ENCODE assay signal across 14 cellular contexts in the genomic region with DNA sequence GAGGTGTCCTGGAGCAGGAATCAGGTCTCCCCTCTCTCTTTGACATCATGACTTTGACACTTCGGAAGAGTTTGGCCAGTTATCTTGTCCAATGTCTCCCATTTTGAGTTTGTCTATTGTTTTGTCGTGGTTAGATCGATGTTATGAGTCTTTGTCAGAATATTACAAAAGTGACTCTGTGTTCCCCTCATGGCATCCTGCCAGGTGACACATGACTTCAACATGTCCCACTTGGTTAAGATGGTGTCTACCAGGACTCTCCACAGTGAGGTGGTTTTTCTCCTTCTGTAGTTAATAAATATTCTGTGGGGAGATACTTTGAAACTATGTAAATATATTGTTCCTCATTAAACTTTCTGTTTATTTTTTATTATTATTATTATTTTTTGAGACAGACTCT.
DNase-seq lines count a peak whose midpoint lies in the region; TF ChIP-seq lines count a peak whose summit lies in the region.
"Had no signal": no experiment of that assay in that cellular context is flagged by ENCODE, and none has a peak within 500 bp of the region (broad histone marks: within the 10 kb centered on the region; RNA-seq: fewer than 3 reads in every experiment).

No MANE protein-coding gene starts in this region.

- no peak for TF ChIP-seq CTCF in VCaP (conservative IDR thresholded peaks at IDR 0.05)
- no peak for TF ChIP-seq CTCF in MM.1S (IDR thresholded peaks at IDR 0.05; ENCODE audit: low read length)

- H3K79me2 ChIP-seq in MM.1S (ENCODE audit: low read length) = no peaks in the 10 kb centered on the region

- H3K9me2 ChIP-seq in MM.1S (replicated peaks; ENCODE audit: insufficient read depth, low read length) = no peaks in the 10 kb centered on the region

- peak in 2 of 3 donors; percentile 6 to 21 for DNase-seq in stimulated activated CD4-positive, alpha-beta T cell treated with anti-CD3 and anti-CD28 coated beads, TNF-alpha, amount 100 ng/mL, for 48 hours (ENCODE audit: low read depth in 3 of 3)
- DNase-seq in stimulated activated CD4-positive, alpha-beta T cell treated with anti-CD3 and anti-CD28 coated beads, Interleukin-4, amount 100 ng/mL, for 1 hour = no peak
- DNase-seq in inferior parietal cortex (ENCODE audit: extremely low spot score) (peak; percentile 79), MM.1S (no peak), posterior vena cava (ENCODE audit: low spot score) (no peak), MG63 (no peak)
- DNase-seq: activated CD4-positive, alpha-beta T cell treated with anti-CD3 and anti-CD28 coated beads for 1 hour; BE2C; effector memory CD8-positive, alpha-beta T cell; GOT3; NCI-H1694; testis had no signal

- peak overlapping the region; percentile 21; the same call in 1 of the 2 replicates for H3K27ac ChIP-seq in VCaP
- H3K27ac ChIP-seq in MM.1S (ENCODE audit: low read length) = no peak overlapping the region
- H3K27ac ChIP-seq: adrenal gland, testis had no signal

- no peak overlapping the region for H2AFZ ChIP-seq in MM.1S (ENCODE audit: low read length)

- H3K4me1 ChIP-seq in MM.1S (ENCODE audit: low read length) = no peaks in the 10 kb centered on the region

- no peaks in the 10 kb centered on the region for H3F3A ChIP-seq in MM.1S (ENCODE audit: insufficient read depth, low read length)

- H3K36me3 ChIP-seq in MM.1S (replicated peaks; ENCODE audit: insufficient read depth, low read length) = no peaks in the 10 kb centered on the region
- H3K36me3 ChIP-seq in MG63 = no peaks in the 10 kb centered on the region
- H3K36me3 ChIP-seq: adrenal gland, BE2C had no signal

- no peak overlapping the region for H3K4me3 ChIP-seq in MM.1S (ENCODE audit: low read length)
- no peak overlapping the region for H3K4me3 ChIP-seq in MG63
- H3K4me3 ChIP-seq: adrenal gland, testis had no signal

- H3K9me3 ChIP-seq in MM.1S (replicated peaks; ENCODE audit: insufficient read depth, low read length) (no peaks in the 10 kb centered on the region), MG63 (no peaks in the 10 kb centered on the region)
- H3K9me3 ChIP-seq: adrenal gland, BE2C, testis had no signal

- H3K27me3 ChIP-seq in MM.1S (replicated peaks; ENCODE audit: insufficient read depth, low read length) (no peaks in the 10 kb centered on the region), MG63 (no peaks in the 10 kb centered on the region)
- H3K27me3 ChIP-seq: adrenal gland, BE2C, testis had no signal

- intact Hi-C loops in posterior vena cava (cut with DNase I) = no loop called here

- H3K9ac ChIP-seq in MM.1S (ENCODE audit: low read length) = no peak overlapping the region

- H3K4me2 ChIP-seq in MM.1S (ENCODE audit: low read depth, low read length) = no peak overlapping the region

- H4K20me1 ChIP-seq in MM.1S (ENCODE audit: insufficient read depth, low read length) = no peaks in the 10 kb centered on the region

Comparison
In these comparisons a context has a peak if more than half of its experiments do, and no peak if none do; other contexts are left out.
1. DNase-seq: peak in stimulated activated CD4-positive, alpha-beta T cell treated with anti-CD3 and anti-CD28 coated beads, TNF-alpha, amount 100 ng/mL, for 48 hours (2 of 3) and inferior parietal cortex (single experiment); none in stimulated activated CD4-positive, alpha-beta T cell treated with anti-CD3 and anti-CD28 coated beads, Interleukin-4, amount 100 ng/mL, for 1 hour (single experiment), MM.1S (single experiment), posterior vena cava (single experiment) and MG63 (single experiment).